ENCODE assay signal across 14 cellular contexts in genomic region chr19:45403272-45403671, GRCh38. TPM values are rescaled to one million over a fixed set of nuclear protein-coding genes. Genes with fewer than 3 reads are reported as not detected.
DNase-seq lines count a peak whose midpoint lies in the region; ATAC-seq and TF ChIP-seq lines count a peak whose summit lies in the region.
"Had no signal": no experiment of that assay in that cellular context is flagged by ENCODE, and none has a peak within 500 bp of the region (broad histone marks: within the 10 kb centered on the region; RNA-seq: fewer than 3 reads in every experiment).

No MANE protein-coding gene starts in this region.

- POLR2A ChIA-PET in SK-N-SH (lab: Yijun Ruan, JAX) (no interaction called here), MCF 10A (lab: Yijun Ruan, JAX) (interaction anchor here (0.7 to 6.6 kb wide), 17 partner anchors 12 to 313 kb away, joined by 3 to 82 read pairs (median 6); partner anchors contain the start of genes ERCC1, FOSB and TRAPPC6A)

- peaks cover 16 to 26% of the 10 kb centered on the region in 2 experiments; a peak in 3 of 4 replicates for H3K4me1 ChIP-seq in SK-N-SH (ENCODE audit: control insufficient read depth in 1 of 2, insufficient read depth in 2 of 2, low read depth in 1 of 2, low read length in 1 of 2)
- peaks cover 55% of the 10 kb centered on the region for H3K4me1 ChIP-seq in lower lobe of right lung

- no peaks in the 10 kb centered on the region for H3K27me3 Mint-ChIP-seq in MCF 10A (ENCODE audit: insufficient read depth, unreplicated experiment)
- peaks cover 45% of the 10 kb centered on the region for H3K27me3 Mint-ChIP-seq in type B pancreatic cell
- peaks cover 0 to 9% of the 10 kb centered on the region in 2 donors for H3K27me3 Mint-ChIP-seq in natural killer cell treated with Interleukin-12 subunit alpha and Interleukin-12 subunit beta and Interleukin-15 and Interleukin-18, amount 100 ng/mL, for 72 hours

- intact Hi-C loops in MCF 10A (cut with micrococcal nuclease) (no loop called here), lower lobe of right lung (cut with DNase I) (no loop called here)

- H3K27me3 ChIP-seq in SK-N-SH (ENCODE audit: insufficient read depth) = no peaks in the 10 kb centered on the region
- peaks cover 4% of the 10 kb centered on the region for H3K27me3 ChIP-seq in lower lobe of right lung (ENCODE audit: low read depth)

- peaks cover 2 to 7% of the 10 kb centered on the region in 2 experiments for H3K36me3 ChIP-seq in SK-N-SH (replicated peaks in 1 of 2; ENCODE audit: control insufficient read depth in 1 of 2, insufficient read depth in 2 of 2, low read length in 1 of 2)
- H3K36me3 ChIP-seq in lower lobe of right lung = no peaks in the 10 kb centered on the region

- TF ChIP-seq CTCF in SK-N-SH (IDR thresholded peaks at IDR 0.05) = no peak
- TF ChIP-seq CTCF in MCF 10A (IDR thresholded peaks at IDR 0.05; ENCODE audit: unreplicated experiment) = no peak
- no peak for TF ChIP-seq CTCF in lower lobe of right lung (IDR thresholded peaks at IDR 0.05)
- no peak for TF ChIP-seq CTCF in type B pancreatic cell (conservative IDR thresholded peaks at IDR 0.05)

- H4K20me1 ChIP-seq in SK-N-SH (ENCODE audit: insufficient read depth) = no peaks in the 10 kb centered on the region

- H3F3A ChIP-seq in SK-N-SH (replicated peaks; ENCODE audit: insufficient read depth) = peaks cover 7% of the 10 kb centered on the region

- H3K36me3 Mint-ChIP-seq in MCF 10A (ENCODE audit: insufficient read depth, unreplicated experiment) (peaks cover 23% of the 10 kb centered on the region), type B pancreatic cell (no peaks in the 10 kb centered on the region)
- no peaks in the 10 kb centered on the region for H3K36me3 Mint-ChIP-seq in natural killer cell treated with Interleukin-12 subunit alpha and Interleukin-12 subunit beta and Interleukin-15 and Interleukin-18, amount 100 ng/mL, for 72 hours

- H3K4me3 Mint-ChIP-seq in MCF 10A (ENCODE audit: unreplicated experiment) (peak overlapping the region; percentile 96), type B pancreatic cell (peak overlapping the region; percentile 96)
- H3K4me3 Mint-ChIP-seq in natural killer cell treated with Interleukin-12 subunit alpha and Interleukin-12 subunit beta and Interleukin-15 and Interleukin-18, amount 100 ng/mL, for 72 hours = no peak overlapping the region
- H3K4me3 Mint-ChIP-seq: stimulated activated naive CD8-positive, alpha-beta T cell treated with anti-CD3 and anti-CD28 coated beads, Interleukin-15, Interleukin-2, amounts not matched to agents 100 ng/mL and 50 ng/mL, for 24 hours had no signal

- H3K27ac Mint-ChIP-seq in MCF 10A (ENCODE audit: low read depth, unreplicated experiment) (peak overlapping the region; percentile 96), type B pancreatic cell (peak overlapping the region; percentile 98)
- H3K27ac Mint-ChIP-seq in natural killer cell treated with Interleukin-12 subunit alpha and Interleukin-12 subunit beta and Interleukin-15 and Interleukin-18, amount 100 ng/mL, for 72 hours = peak overlapping the region in 1 of 2 donors; percentile 33
- H3K27ac Mint-ChIP-seq: stimulated activated naive CD8-positive, alpha-beta T cell treated with anti-CD3 and anti-CD28 coated beads, Interleukin-15, Interleukin-2, amounts not matched to agents 100 ng/mL and 50 ng/mL, for 24 hours had no signal

- peaks cover 14% of the 10 kb centered on the region for H3K4me1 Mint-ChIP-seq in MCF 10A (ENCODE audit: insufficient read depth, unreplicated experiment)
- peaks cover 37% of the 10 kb centered on the region for H3K4me1 Mint-ChIP-seq in type B pancreatic cell (ENCODE audit: unreplicated experiment)
- H3K4me1 Mint-ChIP-seq in natural killer cell treated with Interleukin-12 subunit alpha and Interleukin-12 subunit beta and Interleukin-15 and Interleukin-18, amount 100 ng/mL, for 72 hours (ENCODE audit: low read depth in 2 of 2) = peaks cover 34% of the 10 kb centered on the region in 2 donors

- peak overlapping the region; percentile 21; the same call in 1 of the 2 replicates for H3K9ac ChIP-seq in SK-N-SH
- H3K9ac ChIP-seq: parathyroid adenoma had no signal

- CTCF ChIA-PET in SK-N-SH (lab: Yijun Ruan, JAX) (interaction anchor here (1.1 to 3.9 kb wide), 5 partner anchors 8 to 82 kb away, joined by 3 to 19 read pairs (median 4); no protein-coding TSS in a partner anchor), MCF 10A (lab: Yijun Ruan, JAX) (interaction anchor here (0.5 to 2.9 kb wide), 13 partner anchors 9 to 246 kb away, joined by 3 to 12 read pairs (median 4); partner anchors contain the start of genes BLOC1S3 and FOSB)

- H3K4me3 ChIP-seq in SK-N-SH (ENCODE audit: low read depth in 2 of 2, low read length in 1 of 2) (peak overlapping the region; percentile 87 to 97; a peak in 2 of 4 replicates), lower lobe of right lung (no peak overlapping the region)

- no peaks in the 10 kb centered on the region for H3K9me2 ChIP-seq in SK-N-SH

- H3K27ac ChIP-seq in SK-N-SH (ENCODE audit: low read depth in 2 of 2, low read length in 1 of 2) = no peak overlapping the region
- peak overlapping the region; percentile 93 for H3K27ac ChIP-seq in lower lobe of right lung

- 88% methylated on average over 4 of the region's 4 CpGs for WGBS in SK-N-SH (ENCODE audit: low lambda C conversion rate)

- DNase-seq in SK-N-SH (no peak), MCF 10A (ENCODE audit: unreplicated experiment) (no peak), lower lobe of right lung (no peak), type B pancreatic cell (ENCODE audit: extremely low spot score, unreplicated experiment) (no peak), DMS79 treated with DMSO at 0.1 percent for 48 hours (lab: John Stamatoyannopoulos, UW) (no peak), NCI-H82 treated with DMSO at 0.1 percent for 48 hours (lab: John Stamatoyannopoulos, UW; ENCODE audit: unreplicated experiment) (no peak)
- no peak for DNase-seq in natural killer cell treated with Interleukin-12 subunit alpha and Interleukin-12 subunit beta and Interleukin-15 and Interleukin-18, amount 100 ng/mL, for 72 hours (ENCODE audit: low spot score)
- DNase-seq: 8988T, DMS79, SHP77 treated with DMSO at 0.1 percent for 48 hours had no signal

- no peak for TF ChIP-seq EP300 in SK-N-SH (IDR thresholded peaks at IDR 0.05; ENCODE audit: borderline replicate concordance in 1 of 2, low read depth in 1 of 2, low read length in 1 of 2)

- no peaks in the 10 kb centered on the region for H3K9me3 ChIP-seq in SK-N-SH
- no peaks in the 10 kb centered on the region for H3K9me3 ChIP-seq in lower lobe of right lung
- H3K9me3 ChIP-seq: esophagus muscularis mucosa had no signal

- H2AFZ ChIP-seq in SK-N-SH (ENCODE audit: low read depth) = no peak overlapping the region

- TF ChIP-seq RAD21 in SK-N-SH (IDR thresholded peaks at IDR 0.05; ENCODE audit: low read length) = no peak

- H3K9me3 Mint-ChIP-seq in MCF 10A (ENCODE audit: unreplicated experiment) (no peaks in the 10 kb centered on the region), type B pancreatic cell (no peaks in the 10 kb centered on the region)
- H3K9me3 Mint-ChIP-seq in natural killer cell treated with Interleukin-12 subunit alpha and Interleukin-12 subunit beta and Interleukin-15 and Interleukin-18, amount 100 ng/mL, for 72 hours = no peaks in the 10 kb centered on the region
- H3K9me3 Mint-ChIP-seq: stimulated activated naive CD8-positive, alpha-beta T cell treated with anti-CD3 and anti-CD28 coated beads, Interleukin-15, Interleukin-2, amounts not matched to agents 100 ng/mL and 50 ng/mL, for 24 hours had no signal

- BruUV-seq in MCF 10A (replicated peaks; lab: Mats Ljungman, UMichigan) = no TSS peak

- ATAC-seq in SK-N-SH treated with all-trans-retinoic acid at 6 μM for 48 hours (no peak), lower lobe of right lung (no peak)
- ATAC-seq in natural killer cell treated with Interleukin-12 subunit alpha and Interleukin-12 subunit beta and Interleukin-15 and Interleukin-18, amount 100 ng/mL, for 72 hours = no peak

- H3K4me2 ChIP-seq in SK-N-SH = peak overlapping the region; percentile 88

- peaks cover 81% of the 10 kb centered on the region for H3K79me2 ChIP-seq in SK-N-SH (ENCODE audit: insufficient read depth)

TF ChIP-seq in SK-N-SH, 30 proteins besides CTCF, POLR2A, EP300 and RAD21 (continues in another document):
- no peak for TF ChIP-seq NRF1 (IDR thresholded peaks at IDR 0.05; ENCODE audit: low read depth, low read length)

TF ChIP-seq in SK-N-SH treated with all-trans-retinoic acid at 6 μM for 48 hours, 23 proteins besides CTCF, POLR2A, EP300 and RAD21 (continues in another document):
- no peak for TF ChIP-seq CSDC2 (CRISPR knock-in tag; IDR thresholded peaks at IDR 0.05)

RNA-seq across cellular contexts. Expression of gene PPP1R13L, which starts 1.6 kb away (rescaled TPM):
- 11.6 and 18.0 TPM in 2 replicates for polyA plus RNA-seq in SK-N-SH (2012; rRNA removed)
- polyA plus RNA-seq in SK-N-SH (2012; cell fraction: cytosol; rRNA removed) = 9.2 and 15.9 TPM in 2 replicates
- polyA plus RNA-seq in SK-N-SH (2012; cell fraction: nucleus; rRNA removed) = 61.7 and 79.7 TPM in 2 replicates
- total RNA-seq in MCF 10A (2022) = 142 and 161 TPM in 2 replicates
- 43.8 TPM for total RNA-seq in lower lobe of right lung
- 38.6 and 110 TPM in 2 replicates for total RNA-seq in type B pancreatic cell (ENCODE audit: low replicate concordance)
- 10 to 100 TPM; 12.2 to 14.1 TPM for total RNA-seq in natural killer cell treated with Interleukin-12 subunit alpha and Interleukin-12 subunit beta and Interleukin-15 and Interleukin-18, amount 100 ng/mL, for 72 hours

RNA-seq across cellular contexts. Expression of gene POLR1G, which starts 3.2 kb away (rescaled TPM):
- 11.0 and 11.9 TPM in 2 replicates for polyA plus RNA-seq in SK-N-SH (2012; rRNA removed)
- polyA plus RNA-seq in SK-N-SH (2012; cell fraction: cytosol; rRNA removed) = 11.6 and 11.8 TPM in 2 replicates
- polyA plus RNA-seq in SK-N-SH (2012; cell fraction: nucleus; rRNA removed) = 5.4 and 6.2 TPM in 2 replicates
- total RNA-seq in MCF 10A (2022) = 9.6 and 17.6 TPM in 2 replicates
- total RNA-seq in lower lobe of right lung = 4.5 TPM
- 7.2 and 9.5 TPM in 2 replicates for total RNA-seq in type B pancreatic cell (ENCODE audit: low replicate concordance)
- 10 to 100 TPM; 11.0 to 25.4 TPM for total RNA-seq in natural killer cell treated with Interleukin-12 subunit alpha and Interleukin-12 subunit beta and Interleukin-15 and Interleukin-18, amount 100 ng/mL, for 72 hours

RNA-seq across cellular contexts. Expression of gene ERCC1, which starts 20.4 kb away (rescaled TPM):
- 93.1 and 95.3 TPM in 2 replicates for polyA plus RNA-seq in SK-N-SH (2012; rRNA removed)
- polyA plus RNA-seq in SK-N-SH (2012; cell fraction: cytosol; rRNA removed) = 45.3 and 58.8 TPM in 2 replicates
- 199 and 204 TPM in 2 replicates for polyA plus RNA-seq in SK-N-SH (2012; cell fraction: nucleus; rRNA removed)
- total RNA-seq in MCF 10A (2022) (186 and 227 TPM in 2 replicates), lower lobe of right lung (41.6 TPM), type B pancreatic cell (ENCODE audit: low replicate concordance) (57.3 and 71.8 TPM in 2 replicates)
- total RNA-seq in natural killer cell treated with Interleukin-12 subunit alpha and Interleukin-12 subunit beta and Interleukin-15 and Interleukin-18, amount 100 ng/mL, for 72 hours = 10 to 100 TPM; 65.0 to 67.8 TPM

RNA-seq across cellular contexts. Expression of gene ERCC2, which starts 32.9 kb away (rescaled TPM):
- 62.7 and 72.8 TPM in 2 replicates for polyA plus RNA-seq in SK-N-SH (2012; rRNA removed)
- 20.1 and 27.9 TPM in 2 replicates for polyA plus RNA-seq in SK-N-SH (2012; cell fraction: cytosol; rRNA removed)
- 177 and 216 TPM in 2 replicates for polyA plus RNA-seq in SK-N-SH (2012; cell fraction: nucleus; rRNA removed)
- total RNA-seq in MCF 10A (2022) (19.2 and 27.8 TPM in 2 replicates), lower lobe of right lung (14.0 TPM), type B pancreatic cell (ENCODE audit: low replicate concordance) (26.9 and 55.8 TPM in 2 replicates)
- 10 to 100 TPM; 18.1 to 44.0 TPM for total RNA-seq in natural killer cell treated with Interleukin-12 subunit alpha and Interleukin-12 subunit beta and Interleukin-15 and Interleukin-18, amount 100 ng/mL, for 72 hours
